In the genomic region with DNA sequence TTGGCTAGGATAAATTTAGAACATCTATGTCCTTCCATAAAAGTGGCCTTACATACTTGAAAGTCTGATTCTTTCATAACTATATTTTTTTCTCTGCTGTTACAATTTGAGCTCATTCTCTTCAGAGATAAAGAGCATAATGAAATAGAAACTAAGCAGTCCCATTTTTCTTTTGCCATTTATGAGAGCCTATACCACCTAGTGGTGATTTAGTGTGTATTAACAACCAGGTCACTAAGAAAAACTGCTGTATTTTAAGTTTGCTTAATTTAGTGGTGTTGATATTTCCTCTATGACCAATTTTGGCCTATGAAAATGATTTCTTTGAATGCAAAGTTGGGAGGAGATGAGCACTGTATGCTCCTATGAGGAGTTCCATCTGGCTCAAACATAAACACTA, we compare ENCODE assay signal across 9 cellular contexts.
DNase-seq lines count a peak whose midpoint lies in the region; FAIRE-seq and TF ChIP-seq lines count a peak whose summit lies in the region.
"Had no signal": no experiment of that assay in that cellular context is flagged by ENCODE, and none has a peak within 500 bp of the region (broad histone marks: within the 10 kb centered on the region; RNA-seq: fewer than 3 reads in every experiment).

No MANE protein-coding gene starts in this region.

- H3K4me1 ChIP-seq in KMS-11 (ENCODE audit: low read depth, poor library complexity, severe bottlenecking) = no peaks in the 10 kb centered on the region
- H3K4me1 ChIP-seq in kidney (ENCODE audit: control insufficient read depth in 1 of 2, insufficient read depth in 1 of 2, low read depth in 1 of 2, low read length in 2 of 2) = no peaks in the 10 kb centered on the region
- no peaks in the 10 kb centered on the region for H3K4me1 ChIP-seq in spleen

- H3K79me2 ChIP-seq in KMS-11 (ENCODE audit: insufficient read depth, low read depth) = no peaks in the 10 kb centered on the region

- H3K27ac ChIP-seq in KMS-11 = no peak overlapping the region
- no peak overlapping the region for H3K27ac ChIP-seq in kidney (ENCODE audit: low read depth in 2 of 2, low read length in 2 of 2)
- H3K27ac ChIP-seq in spleen = no peak overlapping the region

- H3K4me3 ChIP-seq in KMS-11 (IDR thresholded peaks at IDR 0.05; ENCODE audit: insufficient read depth, low read depth, low read length) = no peak overlapping the region
- H3K4me3 ChIP-seq in retinal pigment epithelial cell (ENCODE audit: low read length) = no peak overlapping the region
- H3K4me3 ChIP-seq in kidney (ENCODE audit: low read length in 2 of 2) = no peak overlapping the region
- H3K4me3 ChIP-seq in spleen = no peak overlapping the region

- FAIRE-seq in kidney (lab: Jason Lieb, UNC) = no peak

- DNase-seq in SKM-1 treated with dmso at 0.1 percent for 144 hours (lab: John Stamatoyannopoulos, UW; ENCODE audit: unreplicated experiment) (peak; percentile 30), SKM-1 (lab: John Stamatoyannopoulos, UW; ENCODE audit: unreplicated experiment) (no peak), SK-MEL-5 (ENCODE audit: low read depth, low spot score) (peak; percentile 30), retinal pigment epithelial cell (ENCODE audit: low read depth) (no peak), kidney (no peak), RPMI8226 (no peak), spleen (no peak)
- DNase-seq: NCI-H2081 treated with DMSO at 0.1 percent for 48 hours had no signal

- H3K36me3 ChIP-seq in KMS-11 (ENCODE audit: insufficient read depth) (no peaks in the 10 kb centered on the region), kidney (ENCODE audit: control insufficient read depth in 1 of 2, insufficient read depth in 2 of 2, low read length in 2 of 2) (no peaks in the 10 kb centered on the region), spleen (no peaks in the 10 kb centered on the region)

- no peaks in the 10 kb centered on the region for H4K20me1 ChIP-seq in KMS-11 (ENCODE audit: insufficient read depth)

- H3K27me3 ChIP-seq in KMS-11 (ENCODE audit: insufficient read depth, low read depth) (no peaks in the 10 kb centered on the region), spleen (replicated peaks in 1 of 7) (no peaks in the 10 kb centered on the region)

- no peak overlapping the region for H2AFZ ChIP-seq in KMS-11 (ENCODE audit: low read depth)

- intact Hi-C loops in kidney (cut with DNase I) = no loop called here
- intact Hi-C loops in spleen (cut with DNase I; ENCODE audit: low total_unique reads) = no loop called here

- no peak overlapping the region for H3K9ac ChIP-seq in KMS-11
- H3K9ac ChIP-seq in kidney (ENCODE audit: low read length in 2 of 2) = no peak overlapping the region

- no peak overlapping the region for H3K4me2 ChIP-seq in KMS-11

- no peak for TF ChIP-seq POLR2A in spleen (IDR thresholded peaks at IDR 0.05)

- H3K9me3 ChIP-seq in kidney (ENCODE audit: control insufficient read depth in 1 of 2, low read length in 2 of 2) (no peaks in the 10 kb centered on the region), spleen (peaks cover 0 to 16% (median 0%) of the 10 kb centered on the region in 8 donors)

- TF ChIP-seq CTCF in KMS-11 (conservative IDR thresholded peaks at IDR 0.05; ENCODE audit: low read depth, low read length) = peak; percentile 56
- TF ChIP-seq CTCF in retinal pigment epithelial cell (conservative IDR thresholded peaks at IDR 0.05; ENCODE audit: low read depth, low read length) = peak; percentile 38
- no peak for TF ChIP-seq CTCF in kidney (IDR thresholded peaks at IDR 0.05; ENCODE audit: borderline replicate concordance, extremely low read depth, insufficient read depth)
- TF ChIP-seq CTCF in spleen (IDR thresholded peaks at IDR 0.05 in 8 of 11, conservative IDR thresholded peaks at IDR 0.05 in 3 of 11) = no peak

- in situ Hi-C loops in SK-MEL-5 (cut with HindIII; ENCODE audit: low pct_unique_long_range_greater_than_20kb, low sequenced_read_pairs) = no loop called here

Comparison
In these comparisons a context has a peak if more than half of its experiments do, and no peak if none do; other contexts are left out.
1. DNase-seq: peak in SKM-1 treated with dmso at 0.1 percent for 144 hours (single experiment) and SK-MEL-5 (single experiment); none in SKM-1 (single experiment), retinal pigment epithelial cell (single experiment), kidney (single experiment), RPMI8226 (single experiment) and spleen (single experiment).
2. CTCF ChIP-seq: peak in KMS-11 (single experiment) and retinal pigment epithelial cell (single experiment); none in kidney (single experiment) and spleen (0 of 11).